Comparison of ENCODE assay signal across 11 cellular contexts in the genomic region with DNA sequence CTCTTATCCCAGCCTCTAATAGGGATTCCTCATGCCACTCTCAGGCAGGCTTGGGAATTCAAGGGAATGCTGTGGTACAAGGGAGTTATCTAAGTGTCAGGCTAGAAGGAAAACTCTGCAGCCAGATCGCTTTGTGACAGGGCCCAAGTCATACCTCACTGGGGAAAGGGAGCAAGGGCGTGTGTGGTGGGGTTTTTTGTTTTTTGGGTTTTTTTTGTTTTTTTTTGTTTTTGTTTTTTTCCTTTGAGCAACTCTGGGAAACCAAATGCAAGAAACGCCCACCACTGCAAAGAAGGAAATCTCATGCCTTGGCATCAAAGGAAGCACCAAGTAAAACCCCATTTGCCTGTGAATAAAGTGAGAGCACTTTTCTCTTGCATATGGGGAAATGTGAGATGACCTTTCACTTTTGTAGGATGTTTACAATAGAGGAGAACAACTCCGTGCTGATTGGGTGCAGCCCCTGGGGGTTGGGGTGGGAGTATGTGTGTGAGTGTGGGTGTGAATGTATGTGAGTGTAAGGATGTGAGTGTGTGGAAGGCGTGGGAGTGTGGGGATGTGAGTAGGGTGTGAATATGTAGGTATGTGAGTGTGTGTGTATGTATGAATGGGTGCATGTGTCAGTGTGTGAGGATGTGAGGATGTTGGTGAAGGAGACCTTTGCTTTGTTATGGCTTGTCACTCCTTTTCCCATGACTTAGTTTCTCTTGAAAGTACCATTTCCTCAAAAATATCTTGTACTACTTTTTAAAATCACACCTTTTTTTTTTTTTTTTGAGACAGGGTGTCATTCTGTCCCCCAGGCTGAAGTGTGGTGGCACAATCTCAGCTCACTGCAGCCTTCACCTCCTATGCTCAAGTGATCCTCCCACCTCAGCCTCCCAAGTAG. TPM values are rescaled to one million over a fixed set of nuclear protein-coding genes. Genes with fewer than 3 reads are reported as not detected.
DNase-seq lines count a peak whose midpoint lies in the region; ATAC-seq, FAIRE-seq and TF ChIP-seq lines count a peak whose summit lies in the region.
"Had no signal": no experiment of that assay in that cellular context is flagged by ENCODE, and none has a peak within 500 bp of the region (broad histone marks: within the 10 kb centered on the region; RNA-seq: fewer than 3 reads in every experiment).

No MANE protein-coding gene starts in this region.

- H3K4me2 ChIP-seq in astrocyte (ENCODE audit: low read length), result no peak overlapping the region

- H3K9me3 ChIP-seq in astrocyte (ENCODE audit: insufficient read depth, low read depth, low read length), result no peaks in the 10 kb centered on the region
- H3K9me3 ChIP-seq: uterus had no signal

- peaks cover 17% of the 10 kb centered on the region for H3K4me1 ChIP-seq in astrocyte (ENCODE audit: insufficient read depth, low read length)
- H3K4me1 ChIP-seq: uterus had no signal

- H3K27me3 ChIP-seq in astrocyte (ENCODE audit: insufficient read depth, low read length), result no peaks in the 10 kb centered on the region
- H3K27me3 ChIP-seq: uterus had no signal

- H3K4me3 Mint-ChIP-seq in astrocyte (ENCODE audit: unreplicated experiment), result peak overlapping the region; percentile 52

- no peak overlapping the region for H3K27ac ChIP-seq in astrocyte (ENCODE audit: low read depth, low read length)
- H3K27ac ChIP-seq: uterus had no signal

- DNase-seq in stimulated activated naive CD4-positive, alpha-beta T cell treated with Interleukin-2 at 50 U/mL for 16 hours (lab: John Stamatoyannopoulos, UW), result peak; percentile 45
- no peak for DNase-seq in stimulated activated naive CD4-positive, alpha-beta T cell (lab: John Stamatoyannopoulos, UW)
- no peak for DNase-seq in astrocyte (ENCODE audit: low read depth)
- no peak for DNase-seq in C1 segment of cervical spinal cord (lab: John Stamatoyannopoulos, UW)
- no peak for DNase-seq in NCI-H128 (lab: John Stamatoyannopoulos, UW; ENCODE audit: unreplicated experiment)
- DNase-seq in occipital lobe (lab: John Stamatoyannopoulos, UW), result no peak
- DNase-seq: NCI-H1105, uterus had no signal

- no peak overlapping the region for H3K4me3 ChIP-seq in astrocyte (ENCODE audit: insufficient read depth, low read depth, low read length)
- H3K4me3 ChIP-seq: uterus had no signal

- H3K79me2 ChIP-seq in astrocyte (ENCODE audit: insufficient read depth, low read length), result no peaks in the 10 kb centered on the region

- H2AFZ ChIP-seq in astrocyte (ENCODE audit: low read depth, low read length), result no peak overlapping the region

- no peaks in the 10 kb centered on the region for H4K20me1 ChIP-seq in astrocyte (ENCODE audit: insufficient read depth, low read length)

- peaks cover 2% of the 10 kb centered on the region for H3K27me3 Mint-ChIP-seq in astrocyte (ENCODE audit: low read depth, unreplicated experiment)

- peaks cover 21% of the 10 kb centered on the region for H3K4me1 Mint-ChIP-seq in astrocyte (ENCODE audit: low read depth, unreplicated experiment)

- no peak for TF ChIP-seq CTCF in astrocyte (IDR thresholded peaks at IDR 0.05; ENCODE audit: insufficient read depth, low read depth, low read length)

- H3K9ac ChIP-seq in astrocyte (ENCODE audit: low read length), result no peak overlapping the region

- H3K9me3 Mint-ChIP-seq in astrocyte (ENCODE audit: unreplicated experiment), result no peaks in the 10 kb centered on the region

- H3K27ac Mint-ChIP-seq in astrocyte (ENCODE audit: unreplicated experiment), result no peak overlapping the region

- H3K36me3 Mint-ChIP-seq in astrocyte (ENCODE audit: low read depth, unreplicated experiment), result peaks cover 1% of the 10 kb centered on the region

- ATAC-seq in HG03378 (IDR thresholded peaks at IDR 0.05; ENCODE audit: unreplicated experiment) (peak; percentile 27), GM18861 (IDR thresholded peaks at IDR 0.05; ENCODE audit: unreplicated experiment) (no peak)

- H3K36me3 ChIP-seq in astrocyte (ENCODE audit: insufficient read depth, low read length), result no peaks in the 10 kb centered on the region
- H3K36me3 ChIP-seq: uterus had no signal

- no peak for FAIRE-seq in astrocyte (lab: Jason Lieb, UNC)

RNA-seq across cellular contexts. Expression of gene IL12RB2, which starts 34.6 kb away (rescaled TPM):
- 0.11 TPM in 1 of 2 replicates, not detected in the other for total RNA-seq in astrocyte
- total RNA-seq in occipital lobe, result 12.2 TPM
- total RNA-seq: myocyte had no signal

Comparison
In these comparisons a context has a peak if more than half of its experiments do, and no peak if none do; other contexts are left out.
1. RNA of gene IL12RB2, which starts 34.6 kb away (total RNA-seq): 12.2 TPM in occipital lobe (single experiment); 0.11 TPM in astrocyte; every median in the first group is over 10 times any median in the second.